ENCODE assay signal across 8 cellular contexts in the genomic region with DNA sequence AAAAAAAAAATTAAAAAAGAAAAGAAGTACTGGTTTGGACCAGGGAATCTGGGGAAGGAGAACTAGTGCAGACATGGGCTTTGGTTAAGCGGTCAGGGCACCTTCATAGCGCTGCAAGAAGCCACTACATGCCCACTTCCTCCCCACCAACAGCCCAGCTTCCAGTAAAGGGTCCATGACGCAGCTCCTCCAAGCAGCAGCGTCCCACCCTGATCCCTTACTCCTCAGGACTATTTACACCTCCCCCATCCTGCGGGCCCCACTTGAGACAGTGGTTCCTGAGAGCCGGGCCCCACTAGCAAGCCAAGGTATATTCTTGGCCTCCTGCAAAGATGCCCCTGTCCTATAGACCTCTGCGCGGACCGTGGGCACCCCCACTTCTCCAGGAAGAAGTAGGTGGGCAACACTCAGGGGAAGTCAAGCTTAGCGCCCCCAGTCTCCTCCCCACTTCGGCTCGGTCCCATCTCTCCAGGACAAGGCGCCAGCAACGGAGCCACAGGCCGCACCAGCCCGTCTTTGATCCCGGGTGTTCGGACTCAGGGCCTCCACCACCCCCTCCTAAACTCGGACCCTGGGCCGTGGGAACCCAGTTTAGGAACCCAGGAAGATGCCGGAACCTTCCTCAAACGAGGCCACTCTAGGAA. TPM values are rescaled to one million over a fixed set of nuclear protein-coding genes. Genes with fewer than 3 reads are reported as not detected.
DNase-seq lines count a peak whose midpoint lies in the region; ATAC-seq and TF ChIP-seq lines count a peak whose summit lies in the region.

No MANE protein-coding gene starts in this region.

- H3K4me1 Mint-ChIP-seq in T-helper 17 cell = peaks cover 25% of the 10 kb centered on the region

- peak; percentile 16 for DNase-seq in activated T-cell treated with anti-CD3 and anti-CD28 coated beads for 1 hour (ENCODE audit: low read depth)
- no peak for DNase-seq in activated T-cell treated with anti-CD3 and anti-CD28 coated beads, Interleukin-2, amount 50 U/mL, for 1 hour
- no peak for DNase-seq in T-helper 17 cell
- no peak for DNase-seq in fibroblast of pulmonary artery (ENCODE audit: low read depth)
- peak; percentile 78 for DNase-seq in sciatic nerve (ENCODE audit: low spot score)
- DNase-seq in hippocampal formation (lab: John Stamatoyannopoulos, UW) = no peak
- no peak for DNase-seq in midbrain (lab: John Stamatoyannopoulos, UW)
- DNase-seq in dedifferentiated amniotic fluid mesenchymal stem cell (ENCODE audit: extremely low spot score) = no peak

- ATAC-seq in T-helper 17 cell = no peak
- ATAC-seq in sciatic nerve = peak; percentile 2

- intact Hi-C loops in sciatic nerve (cut with DNase I) = no loop called here

- peak overlapping the region; percentile 98 for H3K27ac Mint-ChIP-seq in T-helper 17 cell

- H3K4me3 Mint-ChIP-seq in T-helper 17 cell = peak overlapping the region; percentile 100

- H3K27me3 Mint-ChIP-seq in T-helper 17 cell = no peaks in the 10 kb centered on the region

- no peak for TF ChIP-seq CTCF in fibroblast of pulmonary artery (IDR thresholded peaks at IDR 0.05; ENCODE audit: low read length, missing control alignments)

- no peaks in the 10 kb centered on the region for H3K9me3 ChIP-seq in T-helper 17 cell (ENCODE audit: control insufficient read depth, low read length, poor library complexity, severe bottlenecking)

- H3K4me3 ChIP-seq in fibroblast of pulmonary artery (replicated peaks; ENCODE audit: low read depth, low read length) = peak overlapping the region; percentile 53

- peaks cover 4% of the 10 kb centered on the region for H3K36me3 Mint-ChIP-seq in T-helper 17 cell (ENCODE audit: low read depth)

RNA-seq across cellular contexts. Expression of a gene that starts 0.9 kb away (rescaled TPM):
- total RNA-seq in T-helper 17 cell = 10 to 100 TPM; 74.1 to 89.1 TPM
- 45.7 TPM for total RNA-seq in sciatic nerve

RNA-seq across cellular contexts. Expression of a gene that starts 8.4 kb away (rescaled TPM):
- total RNA-seq in T-helper 17 cell = 100 to 1,000 TPM; 217 to 246 TPM
- 57.1 TPM for total RNA-seq in sciatic nerve

RNA-seq across cellular contexts. Expression of a gene that starts 39.7 kb away (rescaled TPM):
- total RNA-seq in T-helper 17 cell = 10 to 100 TPM in 1 of 2 donors, 1 to 10 TPM in 1; 8.3 to 14.4 TPM
- total RNA-seq in sciatic nerve = 7.1 TPM

RNA-seq across cellular contexts. Expression of a gene that starts 49.1 kb away (rescaled TPM):
- 10 to 100 TPM; 86.9 to 90.5 TPM for total RNA-seq in T-helper 17 cell
- total RNA-seq in sciatic nerve = 59.3 TPM

Comparison
In these comparisons a context has a peak if more than half of its experiments do, and no peak if none do; other contexts are left out.
1. DNase-seq: peak in activated T-cell treated with anti-CD3 and anti-CD28 coated beads for 1 hour (single experiment) and sciatic nerve (single experiment); none in activated T-cell treated with anti-CD3 and anti-CD28 coated beads, Interleukin-2, amount 50 U/mL, for 1 hour (single experiment), T-helper 17 cell (0 of 3), fibroblast of pulmonary artery (single experiment), hippocampal formation (0 of 2), midbrain (single experiment) and dedifferentiated amniotic fluid mesenchymal stem cell (single experiment).